In the genomic region with DNA sequence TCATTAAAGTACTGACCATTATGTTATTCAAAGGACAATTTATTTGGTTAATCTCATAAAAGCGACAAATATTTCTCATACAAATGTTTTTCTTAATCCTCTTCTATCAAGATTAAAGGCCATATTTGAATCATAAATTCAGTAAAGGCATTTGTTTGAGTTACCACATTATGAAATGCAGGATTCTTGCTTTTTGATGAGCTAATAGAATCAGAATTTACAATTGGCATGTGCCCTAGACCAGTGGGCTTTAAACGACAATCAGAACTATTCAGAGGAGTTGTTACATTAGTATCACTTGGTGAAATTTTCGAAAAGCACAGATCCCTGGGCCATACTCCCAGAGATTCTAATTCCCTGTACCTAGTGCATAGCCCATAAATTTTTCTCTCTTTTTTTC, we compare ENCODE assay signal across 17 cellular contexts. TPM values are rescaled to one million over a fixed set of nuclear protein-coding genes. Genes with fewer than 3 reads are reported as not detected.
DNase-seq lines count a peak whose midpoint lies in the region; ATAC-seq and TF ChIP-seq lines count a peak whose summit lies in the region.
"Had no signal": no experiment of that assay in that cellular context is flagged by ENCODE, and none has a peak within 500 bp of the region (broad histone marks: within the 10 kb centered on the region; RNA-seq: fewer than 3 reads in every experiment).

No MANE protein-coding gene starts in this region.

- no peak overlapping the region for H3K14ac ChIP-seq in mesenchymal stem cell (ENCODE audit: low read length in 2 of 2)

- H3K4me2 ChIP-seq in mesenchymal stem cell (ENCODE audit: low read length, poor library complexity, severe bottlenecking): no peak overlapping the region
- H3K4me2 ChIP-seq: BLaER1 treated with 17β-estradiol and CSF1 and Interleukin-3, amounts not matched to agents 10 nM and 100 nM had no signal

- no peak for ATAC-seq in HG03045 (IDR thresholded peaks at IDR 0.05; ENCODE audit: unreplicated experiment)
- no peak for ATAC-seq in CD8-positive, alpha-beta T cell

- H2BK120ac ChIP-seq in mesenchymal stem cell (ENCODE audit: low read depth, low read length): no peak overlapping the region

- H3K36me3 ChIP-seq in mesenchymal stem cell (ENCODE audit: control insufficient read depth in 1 of 2, insufficient read depth in 2 of 2, low read depth in 1 of 2, low read length in 2 of 2): no peaks in the 10 kb centered on the region
- H3K36me3 ChIP-seq in CD8-positive, alpha-beta T cell (ENCODE audit: insufficient read depth, low read length): no peaks in the 10 kb centered on the region
- H3K36me3 ChIP-seq: BLaER1 treated with 17β-estradiol and CSF1 and Interleukin-3, amounts not matched to agents 10 nM and 100 nM had no signal

- no peaks in the 10 kb centered on the region for H3K9me3 Mint-ChIP-seq in CD8-positive, alpha-beta T cell
- H3K9me3 Mint-ChIP-seq: HFFc6 had no signal

- H2AK5ac ChIP-seq in mesenchymal stem cell (ENCODE audit: low read length, severe bottlenecking): no peak overlapping the region

- no peak for TF ChIP-seq CTCF in cardiac fibroblast (IDR thresholded peaks at IDR 0.05; ENCODE audit: low read depth, low read length)
- TF ChIP-seq CTCF in CD8-positive, alpha-beta T cell (IDR thresholded peaks at IDR 0.05): no peak

- H4K91ac ChIP-seq in mesenchymal stem cell (ENCODE audit: low read length): no peak overlapping the region

- CTCF ChIA-PET in CD8-positive, alpha-beta T cell (lab: Charles Lee): no interaction called here

- 67% methylated on average over 2 of the region's 3 CpGs for WGBS in mesenchymal stem cell

- H2BK5ac ChIP-seq in mesenchymal stem cell (ENCODE audit: low read depth, low read length, poor library complexity, severe bottlenecking): no peak overlapping the region

- DNase-seq in OCI-M1 (lab: John Stamatoyannopoulos, UW) (peak; percentile 10), cardiac fibroblast (ENCODE audit: low read depth in 2 of 2) (peak; percentile 42 to 55), mesenchymal stem cell (peak; percentile 4), epidermal melanocyte (ENCODE audit: insufficient read length, low spot score) (no peak), NCI-H1105 (lab: John Stamatoyannopoulos, UW) (no peak)
- no peak for DNase-seq in CD8-positive, alpha-beta T cell
- DNase-seq: DMS 273 treated with DMSO at 0.1 percent for 48 hours; GOT3; HFFc6; Karpas-422; MV-4-11; NCI-H1436; NCI-H2029 treated with DMSO at 0.1 percent for 48 hours; NCI-H526 treated with DMSO at 0.1 percent for 48 hours; NK-92 treated with Interleukin-12 subunit alpha and Interleukin-12 subunit beta, amount 100 ng/mL, for 24 hours had no signal

- H3K4me1 Mint-ChIP-seq in CD8-positive, alpha-beta T cell (ENCODE audit: low read depth): no peaks in the 10 kb centered on the region

- no peak overlapping the region for H2AFZ ChIP-seq in mesenchymal stem cell (ENCODE audit: low read depth, low read length)

- no peak overlapping the region for H2BK12ac ChIP-seq in mesenchymal stem cell (ENCODE audit: low read length in 2 of 2)

- intact Hi-C loops in CD8-positive, alpha-beta T cell (cut with DNase I, micrococcal nuclease): no loop called here

- no peak overlapping the region for H3K4me3 Mint-ChIP-seq in CD8-positive, alpha-beta T cell
- H3K4me3 Mint-ChIP-seq: HFFc6 had no signal

- H2BK15ac ChIP-seq in mesenchymal stem cell (ENCODE audit: low read depth, poor library complexity, severe bottlenecking): no peak overlapping the region

- H3K23ac ChIP-seq in mesenchymal stem cell (ENCODE audit: low read length in 2 of 2): no peak overlapping the region

- H3K18ac ChIP-seq in mesenchymal stem cell (ENCODE audit: low read depth in 1 of 2, low read length in 2 of 2): no peak overlapping the region

- H3K79me1 ChIP-seq in mesenchymal stem cell (replicated peaks; ENCODE audit: low read length, poor library complexity, severe bottlenecking): no peaks in the 10 kb centered on the region

- no peaks in the 10 kb centered on the region for H3K36me3 Mint-ChIP-seq in CD8-positive, alpha-beta T cell

- no peak overlapping the region for H3K4ac ChIP-seq in mesenchymal stem cell (ENCODE audit: low read depth in 1 of 2, low read length in 2 of 2)

- POLR2A ChIA-PET in CD8-positive, alpha-beta T cell (lab: Charles Lee): no interaction called here

- H3K27me3 Mint-ChIP-seq in CD8-positive, alpha-beta T cell (ENCODE audit: low read depth): no peaks in the 10 kb centered on the region

- no peak overlapping the region for H3K27ac Mint-ChIP-seq in CD8-positive, alpha-beta T cell
- H3K27ac Mint-ChIP-seq: HFFc6 had no signal

- H3K9ac ChIP-seq in mesenchymal stem cell (ENCODE audit: low read length): no peak overlapping the region
- H3K9ac ChIP-seq: BLaER1 treated with 17β-estradiol and CSF1 and Interleukin-3, amounts not matched to agents 10 nM and 100 nM had no signal

- no peaks in the 10 kb centered on the region for H3K4me1 ChIP-seq in mesenchymal stem cell (ENCODE audit: control insufficient read depth, insufficient read depth, low read depth, low read length)
- H3K4me1 ChIP-seq in CD8-positive, alpha-beta T cell (ENCODE audit: insufficient read depth, low read length): no peaks in the 10 kb centered on the region
- H3K4me1 ChIP-seq: BLaER1 treated with 17β-estradiol and CSF1 and Interleukin-3, amounts not matched to agents 10 nM and 100 nM had no signal

- H3K4me3 ChIP-seq in cardiac fibroblast (replicated peaks in 1 of 2; ENCODE audit: low read depth in 2 of 2, low read length in 2 of 2) (no peak overlapping the region), mesenchymal stem cell (ENCODE audit: insufficient read depth in 1 of 2, low read depth in 1 of 2, low read length in 2 of 2) (no peak overlapping the region)
- H3K4me3 ChIP-seq in CD8-positive, alpha-beta T cell (ENCODE audit: low read depth, low read length): no peak overlapping the region
- H3K4me3 ChIP-seq: BLaER1 treated with 17β-estradiol and CSF1 and Interleukin-3, amounts not matched to agents 10 nM and 100 nM had no signal

- no peak overlapping the region for H4K8ac ChIP-seq in mesenchymal stem cell (ENCODE audit: low read length)

- H3K9me3 ChIP-seq in mesenchymal stem cell (ENCODE audit: control insufficient read depth, low read length): no peaks in the 10 kb centered on the region
- H3K9me3 ChIP-seq in CD8-positive, alpha-beta T cell (ENCODE audit: low read length): no peaks in the 10 kb centered on the region
- H3K9me3 ChIP-seq: BLaER1 treated with 17β-estradiol and CSF1 and Interleukin-3, amounts not matched to agents 10 nM and 100 nM had no signal

- no peaks in the 10 kb centered on the region for H3K27me3 ChIP-seq in mesenchymal stem cell (ENCODE audit: control insufficient read depth in 1 of 2, insufficient read depth in 1 of 2, low read length in 2 of 2)
- no peaks in the 10 kb centered on the region for H3K27me3 ChIP-seq in CD8-positive, alpha-beta T cell (ENCODE audit: insufficient read depth, low read length)

- no peak overlapping the region for H3K27ac ChIP-seq in mesenchymal stem cell (ENCODE audit: low read length, poor library complexity, severe bottlenecking)
- no peak overlapping the region for H3K27ac ChIP-seq in CD8-positive, alpha-beta T cell (ENCODE audit: low read depth, low read length)
- H3K27ac ChIP-seq: BLaER1 treated with 17β-estradiol and CSF1 and Interleukin-3, amounts not matched to agents 10 nM and 100 nM had no signal

RNA-seq across cellular contexts. Expression of a gene that starts 55.3 kb away (rescaled TPM):
- polyA plus RNA-seq in mesenchymal stem cell (2013, experiment 1 of 2): 1.6 TPM
- 1.5 TPM for polyA plus RNA-seq in mesenchymal stem cell (2013, experiment 2 of 2)
- total RNA-seq in CD8-positive, alpha-beta T cell: not detected
- total RNA-seq: HFFc6 had no signal

Comparison
In these comparisons a context has a peak if more than half of its experiments do, and no peak if none do; other contexts are left out.
1. DNase-seq: peak in OCI-M1 (single experiment), cardiac fibroblast (2 of 2) and mesenchymal stem cell (single experiment); none in epidermal melanocyte (single experiment), NCI-H1105 (single experiment) and CD8-positive, alpha-beta T cell (0 of 7).